8 cellular contexts compared by ENCODE assay signal in the genomic region with DNA sequence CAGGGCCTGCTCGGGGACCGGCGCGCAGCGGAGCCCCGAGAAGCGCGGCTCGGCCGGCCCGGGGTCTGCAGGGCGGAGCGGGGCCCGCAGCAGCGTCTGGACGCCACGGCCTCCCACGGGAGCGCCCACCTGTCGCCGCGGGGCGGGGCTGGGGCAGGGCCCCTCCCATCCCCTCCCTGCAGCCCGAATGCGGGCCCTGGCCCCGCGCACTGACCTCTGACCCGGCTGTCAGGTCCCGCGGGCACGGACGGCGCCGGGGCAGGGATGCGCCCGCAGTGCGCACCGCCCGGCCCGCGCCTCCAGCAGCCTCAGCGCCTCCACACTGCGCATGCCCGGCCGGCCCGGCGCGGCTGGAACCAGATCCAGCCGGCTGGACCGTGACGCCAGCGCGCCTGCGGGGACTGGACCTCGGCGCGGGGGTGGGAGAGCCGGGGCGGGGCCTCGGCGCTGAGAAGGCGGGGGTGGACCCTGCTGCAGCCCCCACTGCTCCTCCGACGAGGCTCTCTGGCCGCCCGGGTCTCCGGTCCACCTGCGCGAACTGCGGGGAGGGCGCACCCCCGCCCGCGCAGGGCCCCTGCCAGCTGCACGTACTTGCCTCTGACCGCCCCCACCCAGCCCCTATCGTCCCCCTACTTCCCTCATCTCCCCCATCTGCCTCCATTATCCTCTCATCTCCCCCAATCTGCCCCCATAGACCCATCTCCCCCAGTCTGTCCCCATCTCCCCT. TPM values are rescaled to one million over a fixed set of nuclear protein-coding genes. Genes with fewer than 3 reads are reported as not detected.
A peak's percentile ranks its signal among the peaks of the same experiment; 100 is the strongest.
DNase-seq lines count a peak whose midpoint lies in the region; ATAC-seq and TF ChIP-seq lines count a peak whose summit lies in the region.

No MANE protein-coding gene starts in this region.

- H3K4me1 ChIP-seq in SJCRH30, result peaks cover 4% of the 10 kb centered on the region; the same call in 1 of the 2 replicates

- H3K4me3 ChIP-seq in SJCRH30, result peak overlapping the region; percentile 74

- no peaks in the 10 kb centered on the region for H3K36me3 Mint-ChIP-seq in activated naive CD8-positive, alpha-beta T cell
- H3K36me3 Mint-ChIP-seq in osteocyte (ENCODE audit: unreplicated experiment), result peaks cover 5% of the 10 kb centered on the region

- DNase-seq in DMS79 treated with DMSO at 0.1 percent for 48 hours (lab: John Stamatoyannopoulos, UW) (peak; percentile 82), KBM-7 (peak; percentile 80), SJCRH30 (peak; percentile 75 to 78), head of caudate nucleus (peak; percentile 59 to 95 (median 89)), osteocyte (ENCODE audit: extremely low spot score, unreplicated experiment) (peak; percentile 98)

- H3K27me3 Mint-ChIP-seq in activated naive CD8-positive, alpha-beta T cell, result no peaks in the 10 kb centered on the region
- H3K27me3 Mint-ChIP-seq in osteocyte (ENCODE audit: unreplicated experiment), result no peaks in the 10 kb centered on the region

- peak overlapping the region; percentile 80 for H3K4me3 Mint-ChIP-seq in activated naive CD8-positive, alpha-beta T cell
- H3K4me3 Mint-ChIP-seq in osteocyte (ENCODE audit: unreplicated experiment), result peak overlapping the region; percentile 55

- H3K27me3 ChIP-seq in SJCRH30, result no peaks in the 10 kb centered on the region

- in situ Hi-C loops in KBM-7 (cut with MboI; ENCODE audit: low pct_unique_long_range_greater_than_20kb, low sequenced_read_pairs), result no loop called here

- ATAC-seq in GM21619 (IDR thresholded peaks at IDR 0.05; ENCODE audit: unreplicated experiment), result peak; percentile 38

- no peak for TF ChIP-seq CTCF in osteocyte (IDR thresholded peaks at IDR 0.05)

- H3K27ac ChIP-seq in SJCRH30 (no peak overlapping the region; the same call in 1 of the 2 replicates), temporal lobe (ENCODE audit: low read depth, low read length) (peak overlapping the region; percentile 94)

- no peaks in the 10 kb centered on the region for H3K36me3 ChIP-seq in SJCRH30

- intact Hi-C loops in head of caudate nucleus (cut with DNase I), result no loop called here

- no peaks in the 10 kb centered on the region for H3K9me3 ChIP-seq in SJCRH30 (replicated peaks)

- no peak overlapping the region for H3K27ac Mint-ChIP-seq in activated naive CD8-positive, alpha-beta T cell
- peak overlapping the region; percentile 85 for H3K27ac Mint-ChIP-seq in osteocyte (ENCODE audit: unreplicated experiment)

- H3K9me3 Mint-ChIP-seq in activated naive CD8-positive, alpha-beta T cell (ENCODE audit: low read depth), result no peaks in the 10 kb centered on the region
- H3K9me3 Mint-ChIP-seq in osteocyte (ENCODE audit: unreplicated experiment), result no peaks in the 10 kb centered on the region

- peaks cover 30% of the 10 kb centered on the region for H3K4me1 Mint-ChIP-seq in activated naive CD8-positive, alpha-beta T cell (ENCODE audit: low read depth)
- H3K4me1 Mint-ChIP-seq in osteocyte (ENCODE audit: unreplicated experiment), result peaks cover 19% of the 10 kb centered on the region

RNA-seq across cellular contexts. Expression of a gene that starts 16.1 kb away (rescaled TPM):
- 0.93 and 2.1 TPM in 2 replicates for total RNA-seq in SJCRH30 (2014; rRNA removed; shearing (Covaris generic))
- 1.9 and 2.8 TPM in 2 replicates for total RNA-seq in osteocyte
- 1.2 TPM for total RNA-seq in temporal lobe

RNA-seq across cellular contexts. Expression of a gene that starts 45.2 kb away (rescaled TPM):
- total RNA-seq in SJCRH30 (2014; rRNA removed; shearing (Covaris generic)), result not detected in 2 replicates
- total RNA-seq in osteocyte (not detected in 2 replicates), temporal lobe (not detected)

RNA-seq across cellular contexts. Expression of a gene that starts 52.9 kb away (rescaled TPM):
- total RNA-seq in SJCRH30 (2014; rRNA removed; shearing (Covaris generic)), result 6.4 and 8.6 TPM in 2 replicates
- total RNA-seq in osteocyte, result 11.2 and 11.4 TPM in 2 replicates
- total RNA-seq in temporal lobe, result 13.3 TPM

RNA-seq across cellular contexts. Expression of a gene that starts 59.7 kb away (rescaled TPM):
- 0.15 TPM in 1 of 2 replicates, not detected in the other for total RNA-seq in SJCRH30 (2014; rRNA removed; shearing (Covaris generic))
- total RNA-seq in osteocyte (2.5 and 3.0 TPM in 2 replicates), temporal lobe (0.98 TPM)
